23 cellular contexts compared by ENCODE assay signal in genomic region chr13:97408938-97409337, GRCh38. TPM values are rescaled to one million over a fixed set of nuclear protein-coding genes. Genes with fewer than 3 reads are reported as not detected.
DNase-seq lines count a peak whose midpoint lies in the region; ATAC-seq, FAIRE-seq and TF ChIP-seq lines count a peak whose summit lies in the region.
"Had no signal": no experiment of that assay in that cellular context is flagged by ENCODE, and none has a peak within 500 bp of the region (broad histone marks: within the 10 kb centered on the region; RNA-seq: fewer than 3 reads in every experiment).

No MANE protein-coding gene starts in this region.

- POLR2A ChIA-PET in HEK293 (lab: Yijun Ruan, JAX) (no interaction called here), K562 (lab: Yijun Ruan, JAX) (interaction anchor here (1.0 kb wide), 1 partner anchor 10 kb away, joined by 3 read pairs; no protein-coding TSS in a partner anchor)

- no TSS peak for BruUV-seq in K562 (replicated peaks; lab: Mats Ljungman, UMichigan)

- peak; percentile 30 for FAIRE-seq in H54 (lab: Jason Lieb, UNC)
- no peak for FAIRE-seq in K562 (lab: Jason Lieb, UNC)
- FAIRE-seq: GM12891, GM19239 had no signal

- no peak for TF ChIP-seq CTCF in HEK293 (tag by site-specific recombination; IDR thresholded peaks at IDR 0.05)
- TF ChIP-seq CTCF in K562 (IDR thresholded peaks at IDR 0.05 in 2 of 3, conservative IDR thresholded peaks at IDR 0.05 in 1 of 3; ENCODE audit: insufficient read depth in 2 of 3, low read depth in 1 of 3, low read length in 3 of 3): no peak

- H3K27me3 ChIP-seq in K562 (ENCODE audit: control insufficient read depth in 2 of 2, insufficient read depth in 2 of 2, low read length in 2 of 2): peaks cover 0 to 4% of the 10 kb centered on the region in 2 experiments; a peak in 2 of 5 replicates
- H3K27me3 ChIP-seq: BLaER1 had no signal

- H4K20me1 ChIP-seq in K562 (replicated peaks; ENCODE audit: control insufficient read depth, insufficient read depth, low read length): no peaks in the 10 kb centered on the region
- H4K20me1 ChIP-seq: BLaER1 had no signal

- WGBS in K562 (ENCODE audit: insufficient coverage, low coverage, missing lambda C conversion rate): 0% methylated on average over 2 of the region's 2 CpGs

- H3K27ac ChIP-seq in HEK293 (ENCODE audit: extremely low read depth, low read depth, low read length) (no peak overlapping the region), K562 (ENCODE audit: extremely low read depth, low read depth, low read length) (no peak overlapping the region)
- H3K27ac ChIP-seq: BLaER1 had no signal

- intact Hi-C loops in K562 (cut with micrococcal nuclease): no loop called here

- H3K4me1 ChIP-seq in HEK293 (ENCODE audit: control insufficient read depth, insufficient read depth, low read length): no peaks in the 10 kb centered on the region
- no peaks in the 10 kb centered on the region for H3K4me1 ChIP-seq in K562 (replicated peaks in 1 of 2; ENCODE audit: control insufficient read depth in 2 of 2, insufficient read depth in 2 of 2, low read length in 2 of 2)
- H3K4me1 ChIP-seq: BE2C, BLaER1 had no signal

- H3K4me3 ChIP-seq in HEK293 (ENCODE audit: low read depth, low read length) (no peak overlapping the region), K562 (no peak overlapping the region)
- H3K4me3 ChIP-seq: BLaER1 had no signal

- no peaks in the 10 kb centered on the region for H3K9me1 ChIP-seq in K562 (ENCODE audit: control insufficient read depth, insufficient read depth, low read length)

- no peak overlapping the region for H2AFZ ChIP-seq in K562 (ENCODE audit: low read depth, low read length)

- no peak overlapping the region for H3K4me2 ChIP-seq in K562 (ENCODE audit: insufficient read depth, low read length)
- H3K4me2 ChIP-seq: BLaER1 had no signal

- H3K9ac ChIP-seq in K562 (ENCODE audit: insufficient read depth in 1 of 2, low read depth in 2 of 2, low read length in 2 of 2): no peak overlapping the region
- H3K9ac ChIP-seq: BLaER1 had no signal

- H3K9me3 ChIP-seq in HEK293 (ENCODE audit: control insufficient read depth, insufficient read depth, low read depth, low read length): no peaks in the 10 kb centered on the region
- no peaks in the 10 kb centered on the region for H3K9me3 ChIP-seq in K562 (replicated peaks; ENCODE audit: control insufficient read depth, insufficient read depth, low read depth, low read length)
- H3K9me3 ChIP-seq: BE2C, BLaER1 had no signal

- TF ChIP-seq RAD21 in K562 (CRISPR knock-in tag; conservative IDR thresholded peaks at IDR 0.05 in 1 of 2, IDR thresholded peaks at IDR 0.05 in 1 of 2): no peak

- DNase-seq in H54 (ENCODE audit: insufficient read length, low spot score) (no peak), K562 (ENCODE audit: extremely low read depth in 1 of 4, low spot score in 3 of 4) (no peak), NCI-H1048 (lab: John Stamatoyannopoulos, UW) (no peak), glomerular visceral epithelial cell (ENCODE audit: extremely low spot score) (no peak)
- DNase-seq: 8988T; ACHN; BE2C; C1 segment of cervical spinal cord; CD4-positive, alpha-beta memory T cell; CD4-positive, CD25-positive, alpha-beta regulatory T cell; CD8-positive, alpha-beta memory T cell; COR-L47; DMS 273 treated with DMSO at 0.1 percent for 48 hours; DMS153; DMS53; DMS79; DND-41; EL; GDM1 had no signal

- in situ Hi-C loops in K562 (cut with MboI): no loop called here

- TF ChIP-seq POLR2A in H54 (IDR thresholded peaks at IDR 0.05; ENCODE audit: low read depth, low read length): no peak
- no peak for TF ChIP-seq POLR2A in K562 (conservative IDR thresholded peaks at IDR 0.05)

- TF ChIP-seq EP300 in K562 (IDR thresholded peaks at IDR 0.05; ENCODE audit: low read length): no peak

- ATAC-seq in K562: no peak

- CTCF ChIA-PET in HEK293 (lab: Yijun Ruan, JAX) (no interaction called here), K562 (lab: Yijun Ruan, JAX; ENCODE audit: low intra/inter-chr PET ratio) (interaction anchor here (0.6 kb wide), 1 partner anchor 40 kb away, joined by 3 read pairs; no protein-coding TSS in a partner anchor)

- H3K79me2 ChIP-seq in K562 (ENCODE audit: control insufficient read depth, insufficient read depth, low read length): no peaks in the 10 kb centered on the region

- H3K36me3 ChIP-seq in HEK293 (ENCODE audit: control insufficient read depth in 2 of 2, insufficient read depth in 1 of 2, low read length in 2 of 2): no peaks in the 10 kb centered on the region
- no peaks in the 10 kb centered on the region for H3K36me3 ChIP-seq in K562 (ENCODE audit: control insufficient read depth, insufficient read depth, low read length)
- H3K36me3 ChIP-seq: BE2C, BLaER1 had no signal

TF ChIP-seq in HEK293, 187 proteins besides CTCF, POLR2A, EP300 and RAD21:
- TF ChIP-seq HOXD13 (CRISPR knock-in tag; IDR thresholded peaks at IDR 0.05; ENCODE audit: borderline replicate concordance) (no peak), ZNF423 (tag by site-specific recombination; IDR thresholded peaks at IDR 0.05) (no peak), ZNF146 (tag by site-specific recombination; IDR thresholded peaks at IDR 0.05) (peak; percentile 61; the same call in 1 of the 2 replicates), ATF2 (tag by site-specific recombination; IDR thresholded peaks at IDR 0.05; ENCODE audit: low read depth) (0 out of 2 replicates have a peak, but pooled peaks have one; percentile 41), SP3 (tag by site-specific recombination; IDR thresholded peaks at IDR 0.05) (no peak)

TF ChIP-seq in K562, 482 proteins besides CTCF, POLR2A, EP300 and RAD21:
- no peak for TF ChIP-seq YBX1 (IDR thresholded peaks at IDR 0.05)
- TF ChIP-seq ZNF146 (CRISPR knock-in tag; IDR thresholded peaks at IDR 0.05; ENCODE audit: unreplicated experiment): peak; percentile 74

RNA-seq across cellular contexts. Expression of gene RAP2A, which starts 25.0 kb away (rescaled TPM):
- total RNA-seq in K562 (2011; cell fraction: chromatin; rRNA removed; ENCODE audit: low replicate concordance): 2.9 and 4.2 TPM in 2 replicates
- total RNA-seq in K562 (2011; cell fraction: nucleolus; rRNA removed): 2.5 and 3.5 TPM in 2 replicates
- 2.7 and 3.7 TPM in 2 replicates for total RNA-seq in K562 (2011; cell fraction: nucleoplasm; rRNA removed)
- total RNA-seq in K562 (2014; rRNA removed) (4.5 and 6.3 TPM in 2 replicates), K562 (2014; rRNA removed; fragmentation: Illumina TruSeq; extraction: Trizol) (9.0 and 9.1 TPM in 2 replicates), K562 (2015; rRNA removed; fragmentation: Illumina TruSeq; extraction: Trizol) (7.2 and 8.3 TPM in 2 replicates), K562 (2021) (9.3 and 11.7 TPM in 2 replicates)
- polyA plus RNA-seq in K562 (2011; rRNA removed) (5.6 and 8.7 TPM in 2 replicates), K562 (2014; fragmentation: Illumina TruSeq; extraction: Trizol) (5.2 and 5.8 TPM in 2 replicates), K562 (2014; fragmentation: Nextera tagmentation; extraction: Ambion mirVana) (1 to 10 TPM; 1.8 to 2.3 TPM), K562 (2014; rRNA removed) (2.7 and 3.2 TPM in 2 replicates)
- polyA plus RNA-seq in K562 (2011; cell fraction: cytosol; rRNA removed): 1.1 and 2.3 TPM in 2 replicates
- 2.2 and 5.6 TPM in 2 replicates for polyA plus RNA-seq in K562 (2011; cell fraction: nucleus; rRNA removed)
- 4.5 and 5.8 TPM in 2 replicates for polyA plus RNA-seq in K562 (2012)
- 6.3 and 8.2 TPM in 2 replicates for polyA minus RNA-seq in K562 (2011; rRNA and poly(A)+ RNA removed)
- polyA minus RNA-seq in K562 (2011; cell fraction: cytosol; rRNA and poly(A)+ RNA removed): 4.5 and 7.2 TPM in 2 replicates
- polyA minus RNA-seq in K562 (2011; cell fraction: nucleus; rRNA and poly(A)+ RNA removed): 5.4 and 7.9 TPM in 2 replicates
